In the genomic region with DNA sequence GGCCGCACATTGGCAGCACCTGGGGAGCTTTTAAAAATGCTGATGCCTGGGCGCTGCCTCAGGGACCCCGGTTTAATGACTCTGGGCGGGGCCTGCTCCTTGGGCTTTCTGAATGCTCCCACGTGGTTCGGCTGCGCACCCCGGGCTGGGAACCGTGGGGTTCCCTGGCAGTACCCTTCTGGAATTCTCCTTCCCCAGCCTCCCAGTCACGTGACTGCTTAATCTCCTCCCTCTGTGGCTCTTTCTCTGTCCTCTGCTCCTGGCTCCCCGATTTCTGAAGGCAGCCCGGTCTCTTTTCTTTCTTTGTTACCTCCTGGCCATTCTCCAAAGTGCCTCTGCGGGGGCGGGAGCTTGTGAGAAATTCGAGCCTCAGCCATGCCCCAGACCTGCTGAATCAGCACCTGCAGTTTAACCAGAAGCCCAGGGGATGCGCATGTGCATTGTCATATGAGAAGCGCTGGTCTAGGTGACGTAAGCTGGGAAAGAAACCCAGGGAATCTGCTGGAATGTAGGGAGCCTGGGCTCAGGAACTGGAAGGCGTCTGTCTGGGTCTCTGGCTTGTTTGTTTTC, we compare ENCODE assay signal across 10 cellular contexts. TPM values are rescaled to one million over a fixed set of nuclear protein-coding genes. Genes with fewer than 3 reads are reported as not detected.
DNase-seq lines count a peak whose midpoint lies in the region; ATAC-seq and TF ChIP-seq lines count a peak whose summit lies in the region.
"Had no signal": no experiment of that assay in that cellular context is flagged by ENCODE, and none has a peak within 500 bp of the region (broad histone marks: within the 10 kb centered on the region; RNA-seq: fewer than 3 reads in every experiment).

No MANE protein-coding gene starts in this region.

- TF ChIP-seq CTCF in foreskin keratinocyte (conservative IDR thresholded peaks at IDR 0.05) = no peak

- peak; percentile 55 for DNase-seq in GM04503 (ENCODE audit: low read depth)
- DNase-seq in SJCRH30 = peak; percentile 81 to 86
- DNase-seq in foreskin keratinocyte = peak; percentile 81 to 85
- DNase-seq in renal cortical epithelial cell (ENCODE audit: low read depth) = peak; percentile 95
- no peak for DNase-seq in activated CD4-positive, alpha-beta memory T cell treated with anti-CD3 and anti-CD28 coated beads for 36 hours
- DNase-seq in DMS153 (lab: John Stamatoyannopoulos, UW) = no peak
- no peak for DNase-seq in KG1 (lab: John Stamatoyannopoulos, UW)

- no peaks in the 10 kb centered on the region for H3K9me3 Mint-ChIP-seq in activated CD4-positive, alpha-beta memory T cell treated with anti-CD3 and anti-CD28 coated beads for 36 hours
- H3K9me3 Mint-ChIP-seq: memory B cell; T-helper 1 cell treated with Interleukin-12 subunit alpha and Interleukin-12 subunit beta and Interleukin-4 antibody, amounts not matched to agents 30 μg/mL and 1 μg/mL, for 36 hours had no signal

- no peaks in the 10 kb centered on the region for H3K9me3 ChIP-seq in SJCRH30 (replicated peaks)

- no peaks in the 10 kb centered on the region for H3K27me3 ChIP-seq in SJCRH30
- H3K27me3 ChIP-seq in foreskin keratinocyte = no peaks in the 10 kb centered on the region

- ATAC-seq in foreskin keratinocyte (peak; percentile 94), HG02610 (IDR thresholded peaks at IDR 0.05; ENCODE audit: unreplicated experiment) (no peak)

- H3K4me1 Mint-ChIP-seq in activated CD4-positive, alpha-beta memory T cell treated with anti-CD3 and anti-CD28 coated beads for 36 hours (ENCODE audit: low read depth) = no peaks in the 10 kb centered on the region

- POLR2A ChIA-PET in activated CD4-positive, alpha-beta memory T cell treated with anti-CD3 and anti-CD28 coated beads for 36 hours (lab: Charles Lee) = no interaction called here

- intact Hi-C loops in activated CD4-positive, alpha-beta memory T cell treated with anti-CD3 and anti-CD28 coated beads for 36 hours (cut with micrococcal nuclease) = no loop called here

- H3K27ac Mint-ChIP-seq in activated CD4-positive, alpha-beta memory T cell treated with anti-CD3 and anti-CD28 coated beads for 36 hours = no peak overlapping the region
- H3K27ac Mint-ChIP-seq: memory B cell; T-helper 1 cell treated with Interleukin-12 subunit alpha and Interleukin-12 subunit beta and Interleukin-4 antibody, amounts not matched to agents 30 μg/mL and 1 μg/mL, for 36 hours had no signal

- H3K27me3 Mint-ChIP-seq in activated CD4-positive, alpha-beta memory T cell treated with anti-CD3 and anti-CD28 coated beads for 36 hours = peaks cover 3% of the 10 kb centered on the region
- H3K27me3 Mint-ChIP-seq: memory B cell had no signal

- H3K4me3 ChIP-seq in SJCRH30 = no peak overlapping the region

- no peak overlapping the region for H3K4me3 Mint-ChIP-seq in activated CD4-positive, alpha-beta memory T cell treated with anti-CD3 and anti-CD28 coated beads for 36 hours
- H3K4me3 Mint-ChIP-seq: memory B cell; T-helper 1 cell treated with Interleukin-12 subunit alpha and Interleukin-12 subunit beta and Interleukin-4 antibody, amounts not matched to agents 30 μg/mL and 1 μg/mL, for 36 hours had no signal

- CTCF ChIA-PET in activated CD4-positive, alpha-beta memory T cell treated with anti-CD3 and anti-CD28 coated beads for 36 hours (lab: Charles Lee) = no interaction called here

- H3K4me1 ChIP-seq in SJCRH30 = peaks cover 12% of the 10 kb centered on the region
- no peaks in the 10 kb centered on the region for H3K4me1 ChIP-seq in foreskin keratinocyte

- H3K36me3 ChIP-seq in SJCRH30 = peaks cover 2% of the 10 kb centered on the region; the same call in 1 of the 2 replicates

- no peaks in the 10 kb centered on the region for H3K36me3 Mint-ChIP-seq in activated CD4-positive, alpha-beta memory T cell treated with anti-CD3 and anti-CD28 coated beads for 36 hours

- H3K27ac ChIP-seq in SJCRH30 = peak overlapping the region; percentile 40
- H3K27ac ChIP-seq in foreskin keratinocyte = no peak overlapping the region

RNA-seq across cellular contexts. Expression of a gene that starts 16.6 kb away (rescaled TPM):
- 16.5 and 17.2 TPM in 2 replicates for total RNA-seq in SJCRH30 (2014; rRNA removed; shearing (Covaris generic))
- 0.35 and 0.44 TPM in 2 replicates for total RNA-seq in foreskin keratinocyte
- 0.10 and 0.12 TPM in 2 replicates for polyA plus RNA-seq in foreskin keratinocyte
- total RNA-seq in renal cortical epithelial cell = 2.6 and 4.2 TPM in 2 replicates
- not detected for total RNA-seq in activated CD4-positive, alpha-beta memory T cell treated with anti-CD3 and anti-CD28 coated beads for 36 hours

Comparison
In these comparisons a context has a peak if more than half of its experiments do, and no peak if none do; other contexts are left out.
1. DNase-seq: peak in GM04503 (single experiment), SJCRH30 (2 of 2), foreskin keratinocyte (2 of 2) and renal cortical epithelial cell (single experiment); none in activated CD4-positive, alpha-beta memory T cell treated with anti-CD3 and anti-CD28 coated beads for 36 hours (single experiment), DMS153 (single experiment) and KG1 (single experiment).